In genomic region chr1:110962892-110963665, GRCh38 we compare ENCODE assay signal across 8 cellular contexts. TPM values are rescaled to one million over a fixed set of nuclear protein-coding genes. Genes with fewer than 3 reads are reported as not detected.
DNase-seq lines count a peak whose midpoint lies in the region; ATAC-seq and TF ChIP-seq lines count a peak whose summit lies in the region.

No MANE protein-coding gene starts in this region.

- H3K9me3 ChIP-seq in A673 (ENCODE audit: low read depth, low read length, poor library complexity, severe bottlenecking) (peaks cover 31% of the 10 kb centered on the region), lower lobe of right lung (peaks cover 14% of the 10 kb centered on the region)

- H3K4me3 ChIP-seq in A673 (ENCODE audit: low read depth, low read length, poor library complexity, severe bottlenecking), result peak overlapping the region; percentile 63
- peak overlapping the region; percentile 69 for H3K4me3 ChIP-seq in lower lobe of right lung

- peak overlapping the region; percentile 97 for H3K27ac Mint-ChIP-seq in activated CD8-positive, alpha-beta T cell treated with anti-CD3 and anti-CD28 coated beads for 36 hours

- H3K4me1 Mint-ChIP-seq in activated CD8-positive, alpha-beta T cell treated with anti-CD3 and anti-CD28 coated beads for 36 hours (ENCODE audit: low read depth), result peaks cover 37% of the 10 kb centered on the region

- ATAC-seq in GM18870 (IDR thresholded peaks at IDR 0.05; ENCODE audit: unreplicated experiment), result peak; percentile 25
- ATAC-seq in HG03354 (IDR thresholded peaks at IDR 0.05; ENCODE audit: poor library complexity, severe bottlenecking, unreplicated experiment), result peak; percentile 37
- peak; percentile 34 for ATAC-seq in activated CD8-positive, alpha-beta T cell treated with anti-CD3 and anti-CD28 coated beads for 36 hours
- peak; percentile 66 to 76 for ATAC-seq in lower lobe of right lung

- peaks cover 30% of the 10 kb centered on the region for H3K9me3 Mint-ChIP-seq in activated CD8-positive, alpha-beta T cell treated with anti-CD3 and anti-CD28 coated beads for 36 hours

- POLR2A ChIA-PET in A673 (lab: Charles Lee; ENCODE audit: low non-redundant PET), result no interaction called here
- POLR2A ChIA-PET in activated CD8-positive, alpha-beta T cell treated with anti-CD3 and anti-CD28 coated beads for 36 hours (lab: Charles Lee), result interaction anchor here (1.1 to 1.4 kb wide), 2 partner anchors 65 to 90 kb away, joined by 4 to 12 read pairs; partner anchors contain the start of gene CD53

- H3K36me3 Mint-ChIP-seq in activated CD8-positive, alpha-beta T cell treated with anti-CD3 and anti-CD28 coated beads for 36 hours (ENCODE audit: low read depth), result peaks cover 53% of the 10 kb centered on the region

- H3K4me1 ChIP-seq in A673 (ENCODE audit: insufficient read depth, low read length, poor library complexity, severe bottlenecking) (no peaks in the 10 kb centered on the region), lower lobe of right lung (peaks cover 8% of the 10 kb centered on the region)

- H3K36me3 ChIP-seq in A673 (ENCODE audit: insufficient read depth, low read length, poor library complexity, severe bottlenecking) (peaks cover 10% of the 10 kb centered on the region), lower lobe of right lung (no peaks in the 10 kb centered on the region)

- H3K27me3 ChIP-seq in A673 (replicated peaks; ENCODE audit: insufficient read depth, low read depth, low read length, poor library complexity) (peaks cover 2% of the 10 kb centered on the region), lower lobe of right lung (ENCODE audit: low read depth) (peaks cover 12% of the 10 kb centered on the region)

- peaks cover 2% of the 10 kb centered on the region for H3K27me3 Mint-ChIP-seq in activated CD8-positive, alpha-beta T cell treated with anti-CD3 and anti-CD28 coated beads for 36 hours

- intact Hi-C loops in A673 (cut with micrococcal nuclease; ENCODE audit: unreplicated experiment), result no loop called here
- intact Hi-C loops in activated CD8-positive, alpha-beta T cell treated with anti-CD3 and anti-CD28 coated beads for 36 hours (cut with micrococcal nuclease), result loop anchor here (2.0 kb wide), 1 partner anchor 82 kb away; no protein-coding TSS in a partner anchor
- intact Hi-C loops in lower lobe of right lung (cut with DNase I), result no loop called here

- TF ChIP-seq CTCF in A673 (conservative IDR thresholded peaks at IDR 0.05; ENCODE audit: low read depth, low read length) (no peak), lower lobe of right lung (IDR thresholded peaks at IDR 0.05) (no peak)
- no peak for TF ChIP-seq CTCF in activated CD8-positive, alpha-beta T cell treated with anti-CD3 and anti-CD28 coated beads for 36 hours (IDR thresholded peaks at IDR 0.05)

- H3K27ac ChIP-seq in A673 (ENCODE audit: low read depth, low read length, poor library complexity, severe bottlenecking) (peak overlapping the region; percentile 99), lower lobe of right lung (peak overlapping the region; percentile 97)

- peak overlapping the region; percentile 84 for H3K4me3 Mint-ChIP-seq in activated CD8-positive, alpha-beta T cell treated with anti-CD3 and anti-CD28 coated beads for 36 hours

- DNase-seq in A673 (ENCODE audit: low spot score), result peak; percentile 89
- DNase-seq in NCI-H526 treated with DMSO at 0.1 percent for 48 hours (lab: John Stamatoyannopoulos, UW), result peak; percentile 77
- peak; percentile 70 for DNase-seq in activated CD8-positive, alpha-beta T cell treated with anti-CD3 and anti-CD28 coated beads for 36 hours
- peak; percentile 63 for DNase-seq in ecto neural progenitor cell (ENCODE audit: low spot score)
- DNase-seq in lower lobe of right lung, result peak; percentile 72
- peak; percentile 1 to 36 (median 36) for DNase-seq in stimulated activated CD4-positive, alpha-beta T cell treated with anti-CD3 and anti-CD28 coated beads, TNF-alpha, amount 100 ng/mL, for 1 hour (ENCODE audit: low read depth in 3 of 3, low spot score in 1 of 3)

- CTCF ChIA-PET in A673 (lab: Charles Lee), result no interaction called here
- CTCF ChIA-PET in activated CD8-positive, alpha-beta T cell treated with anti-CD3 and anti-CD28 coated beads for 36 hours (lab: Charles Lee), result interaction anchor here (1.0 to 1.2 kb wide), 3 partner anchors 46 to 92 kb away, joined by 3 to 4 read pairs (median 3); no protein-coding TSS in a partner anchor

- no TSS peak for BruUV-seq in A673 (replicated peaks; lab: Mats Ljungman, UMichigan)

RNA-seq across cellular contexts. Expression of gene LRIF1, which starts 0.6 kb away (rescaled TPM):
- total RNA-seq in A673 (2021) (18.5 and 18.7 TPM in 2 replicates), lower lobe of right lung (8.8 TPM)
- total RNA-seq in activated CD8-positive, alpha-beta T cell treated with anti-CD3 and anti-CD28 coated beads for 36 hours, result 10 to 100 TPM; 16.0 to 16.1 TPM

Comparison
In these comparisons a context has a peak if more than half of its experiments do, and no peak if none do; other contexts are left out.
1. Peak in every context shown above with its lines: DNase-seq, ATAC-seq, H3K4me3 ChIP-seq and H3K27ac ChIP-seq.
2. DNase-seq: peak in every context shown above with its lines; median percentile 89 in A673; 77 in NCI-H526 treated with DMSO at 0.1 percent for 48 hours; 72 in lower lobe of right lung; 70 in activated CD8-positive, alpha-beta T cell treated with anti-CD3 and anti-CD28 coated beads for 36 hours; 63 in ecto neural progenitor cell; 36 in stimulated activated CD4-positive, alpha-beta T cell treated with anti-CD3 and anti-CD28 coated beads, TNF-alpha, amount 100 ng/mL, for 1 hour.